ENCODE assay signal across 8 cellular contexts in the genomic region with DNA sequence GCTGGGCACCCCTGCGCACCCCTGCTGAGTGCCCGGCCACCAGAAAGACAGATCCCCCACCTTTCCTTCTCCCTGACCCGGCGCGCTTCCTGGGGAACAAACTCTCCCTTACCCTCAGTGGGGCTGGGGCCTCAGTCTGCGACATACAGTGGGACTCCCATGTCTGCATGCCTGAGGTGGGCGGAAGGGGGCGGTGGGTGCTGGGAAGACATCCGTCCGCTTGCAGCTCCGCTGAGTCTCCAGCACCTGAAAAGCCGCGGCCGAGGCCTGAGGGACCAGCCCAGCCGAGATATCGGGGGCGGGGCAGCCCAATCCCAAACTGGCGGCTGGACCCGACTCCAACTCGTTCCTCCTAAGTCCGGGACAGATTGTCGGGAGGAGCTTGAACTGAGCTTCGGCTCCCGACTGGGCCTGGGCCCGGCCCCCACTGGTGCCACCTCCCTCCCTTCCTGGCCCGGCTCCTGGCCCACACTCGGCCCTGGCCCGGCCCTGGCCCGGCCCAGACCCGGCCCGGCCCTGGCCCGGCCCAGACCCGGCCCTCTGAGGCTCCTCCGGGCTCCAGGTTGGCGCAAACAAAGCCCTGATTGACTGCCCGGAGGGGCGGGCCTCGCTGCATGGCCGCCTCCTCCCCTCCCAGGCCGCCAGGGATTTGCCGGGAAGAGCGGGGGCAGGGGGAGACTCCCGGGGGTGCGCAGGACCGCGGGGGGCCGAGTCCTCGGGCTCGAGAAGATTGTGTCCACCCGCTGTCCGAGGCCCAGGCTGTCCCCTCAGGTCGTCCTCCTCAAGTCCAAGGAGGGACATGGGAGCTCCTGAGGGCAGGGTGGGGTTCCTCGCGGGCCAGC. TPM values are rescaled to one million over a fixed set of nuclear protein-coding genes. Genes with fewer than 3 reads are reported as not detected.
DNase-seq lines count a peak whose midpoint lies in the region; ATAC-seq and TF ChIP-seq lines count a peak whose summit lies in the region.

No MANE protein-coding gene starts in this region.

- H3K27me3 Mint-ChIP-seq in activated naive CD8-positive, alpha-beta T cell treated with anti-CD3 and anti-CD28 coated beads for 36 hours = peaks cover 9% of the 10 kb centered on the region
- peaks cover 2% of the 10 kb centered on the region for H3K27me3 Mint-ChIP-seq in neural crest cell (ENCODE audit: low read depth)

- no peaks in the 10 kb centered on the region for H3K36me3 Mint-ChIP-seq in activated naive CD8-positive, alpha-beta T cell treated with anti-CD3 and anti-CD28 coated beads for 36 hours
- no peaks in the 10 kb centered on the region for H3K36me3 Mint-ChIP-seq in neural crest cell (ENCODE audit: low read depth)

- H3K4me3 Mint-ChIP-seq in activated naive CD8-positive, alpha-beta T cell treated with anti-CD3 and anti-CD28 coated beads for 36 hours = peak overlapping the region; percentile 78
- H3K4me3 Mint-ChIP-seq in neural crest cell = peak overlapping the region; percentile 94

- ATAC-seq in HG02678 (IDR thresholded peaks at IDR 0.05; ENCODE audit: unreplicated experiment) = no peak

- peaks cover 15% of the 10 kb centered on the region for H3K4me1 Mint-ChIP-seq in activated naive CD8-positive, alpha-beta T cell treated with anti-CD3 and anti-CD28 coated beads for 36 hours
- H3K4me1 Mint-ChIP-seq in neural crest cell = peaks cover 23% of the 10 kb centered on the region

- peak; percentile 29 for DNase-seq in Caki2 (ENCODE audit: low read depth)
- DNase-seq in NCI-H1694 treated with DMSO at 0.1 percent for 48 hours (lab: John Stamatoyannopoulos, UW) = peak; percentile 27
- peak; percentile 20 for DNase-seq in activated naive CD8-positive, alpha-beta T cell treated with anti-CD3 and anti-CD28 coated beads for 36 hours
- peak; percentile 63 for DNase-seq in glomerular visceral epithelial cell (ENCODE audit: extremely low spot score)
- peak; percentile 26 for DNase-seq in neural crest cell (ENCODE audit: low read depth, low spot score)
- DNase-seq in NCI-H526 treated with DMSO at 0.1 percent for 48 hours (lab: John Stamatoyannopoulos, UW) = no peak
- DNase-seq in NCI-H2029 treated with DMSO at 0.1 percent for 48 hours (lab: John Stamatoyannopoulos, UW) = no peak

- peak; percentile 21 for TF ChIP-seq CTCF in neural crest cell (conservative IDR thresholded peaks at IDR 0.05)

- H3K27ac Mint-ChIP-seq in activated naive CD8-positive, alpha-beta T cell treated with anti-CD3 and anti-CD28 coated beads for 36 hours = no peak overlapping the region
- peak overlapping the region; percentile 43 for H3K27ac Mint-ChIP-seq in neural crest cell (ENCODE audit: unreplicated experiment)

- in situ Hi-C loops in Caki2 (cut with HindIII; ENCODE audit: low pct_unique_long_range_greater_than_20kb, low sequenced_read_pairs) = no loop called here

- H3K9me3 Mint-ChIP-seq in activated naive CD8-positive, alpha-beta T cell treated with anti-CD3 and anti-CD28 coated beads for 36 hours = no peaks in the 10 kb centered on the region
- H3K9me3 Mint-ChIP-seq in neural crest cell = peaks cover 4% of the 10 kb centered on the region

RNA-seq across cellular contexts. Expression of a gene that starts 0.9 kb away (rescaled TPM):
- 0.14 and 0.70 TPM in 2 replicates for total RNA-seq in Caki2 (2014; rRNA removed; shearing (Covaris generic); ENCODE audit: low replicate concordance)
- total RNA-seq in activated naive CD8-positive, alpha-beta T cell treated with anti-CD3 and anti-CD28 coated beads for 36 hours = under 1 TPM; 0.60 to 0.68 TPM
- 17.8 and 19.8 TPM in 2 replicates for total RNA-seq in neural crest cell

Comparison
In these comparisons a context has a peak if more than half of its experiments do, and no peak if none do; other contexts are left out.
1. DNase-seq: peak in Caki2 (single experiment), NCI-H1694 treated with DMSO at 0.1 percent for 48 hours (single experiment), activated naive CD8-positive, alpha-beta T cell treated with anti-CD3 and anti-CD28 coated beads for 36 hours (single experiment), glomerular visceral epithelial cell (single experiment) and neural crest cell (single experiment); none in NCI-H526 treated with DMSO at 0.1 percent for 48 hours (single experiment) and NCI-H2029 treated with DMSO at 0.1 percent for 48 hours (single experiment).
2. RNA of a gene that starts 0.9 kb away (total RNA-seq): 17.8 to 19.8 TPM in neural crest cell; 0.60 to 0.68 TPM in activated naive CD8-positive, alpha-beta T cell treated with anti-CD3 and anti-CD28 coated beads for 36 hours and 0.14 to 0.70 TPM in Caki2; every median in the first group is over 10 times any median in the second.